10 cellular contexts compared by ENCODE assay signal in genomic region chr17:20259668-20260067, GRCh38.
"Had no signal": no experiment of that assay in that cellular context is flagged by ENCODE, and none has a peak within 500 bp of the region (broad histone marks: within the 10 kb centered on the region; RNA-seq: fewer than 3 reads in every experiment).

No MANE protein-coding gene starts in this region.

- H3K9me3 Mint-ChIP-seq: HFFc6 had no signal

- ATAC-seq: HCT116, K562 had no signal

- H3K27ac Mint-ChIP-seq: HFFc6 had no signal

- H3K9ac ChIP-seq: GM23248 had no signal

- DNase-seq: GM23248, GOT3, H7, HFFc6, IMR-90, KG1 had no signal

- H3K27ac ChIP-seq: GM23248, HL-60 had no signal

- H3K4me3 Mint-ChIP-seq: HFFc6 had no signal

- H3K4me3 ChIP-seq: GM23248, HAP-1, K562 had no signal

- H3K9me3 ChIP-seq: HAP-1 had no signal

- H2AFZ ChIP-seq: GM23248 had no signal

- FAIRE-seq: K562 had no signal
